10 cellular contexts compared by ENCODE assay signal in the genomic region with DNA sequence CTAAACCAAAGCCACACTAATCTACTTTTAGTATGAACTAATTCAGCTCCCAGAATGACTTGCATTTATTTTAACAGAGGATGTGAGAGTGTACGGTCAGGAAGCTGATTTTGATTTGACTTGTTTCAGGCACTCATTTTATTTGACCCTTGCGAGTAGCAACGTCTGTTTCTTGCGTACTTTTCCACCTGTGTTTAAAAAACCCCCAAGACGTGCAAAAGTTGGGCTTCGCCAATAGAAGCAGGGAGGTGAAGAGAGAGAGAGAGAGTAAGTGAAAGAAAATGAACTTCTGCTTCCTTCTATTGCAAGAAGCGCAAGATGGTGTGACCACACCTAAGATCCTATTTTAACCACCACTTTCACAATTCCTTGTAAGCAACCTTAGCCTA. TPM values are rescaled to one million over a fixed set of nuclear protein-coding genes. Genes with fewer than 3 reads are reported as not detected.
DNase-seq lines count a peak whose midpoint lies in the region; ATAC-seq and TF ChIP-seq lines count a peak whose summit lies in the region.
"Had no signal": no experiment of that assay in that cellular context is flagged by ENCODE, and none has a peak within 500 bp of the region (broad histone marks: within the 10 kb centered on the region; RNA-seq: fewer than 3 reads in every experiment).

No MANE protein-coding gene starts in this region.

- intact Hi-C loops in posterior vena cava (cut with DNase I): no loop called here
- intact Hi-C loops in breast epithelium (cut with DNase I; ENCODE audit: low total_unique reads): no loop called here

- TF ChIP-seq CTCF in breast epithelium (IDR thresholded peaks at IDR 0.05): no peak

- no peak overlapping the region for H3K27ac ChIP-seq in breast epithelium

- no peak overlapping the region for H3K4me3 ChIP-seq in breast epithelium

- peak; percentile 49 for ATAC-seq in GM18508 (IDR thresholded peaks at IDR 0.05; ENCODE audit: insufficient read depth, unreplicated experiment)
- ATAC-seq in GM21619 (IDR thresholded peaks at IDR 0.05; ENCODE audit: unreplicated experiment): peak; percentile 48
- ATAC-seq in HG03571 (IDR thresholded peaks at IDR 0.05; ENCODE audit: unreplicated experiment): peak; percentile 49

- H3K36me3 ChIP-seq in breast epithelium: no peaks in the 10 kb centered on the region

- TF ChIP-seq POLR2A in breast epithelium (IDR thresholded peaks at IDR 0.05): no peak

- peaks cover 0 to 6% of the 10 kb centered on the region in 2 donors for H3K9me3 ChIP-seq in breast epithelium

- no peaks in the 10 kb centered on the region for H3K27me3 ChIP-seq in breast epithelium

- DNase-seq in islet precursor cell (peak; percentile 29), NCI-H2081 treated with DMSO at 0.1 percent for 48 hours (lab: John Stamatoyannopoulos, UW) (no peak), posterior vena cava (ENCODE audit: low spot score) (no peak), breast epithelium (ENCODE audit: low spot score in 2 of 2) (no peak)
- DNase-seq in stimulated activated CD4-positive, alpha-beta T cell treated with anti-CD3 and anti-CD28 coated beads, Interleukin-12 subunit alpha, Interleukin-12 subunit beta, amount 100 ng/mL, for 4 hours: no peak
- DNase-seq: left cardiac atrium had no signal

- H3K4me1 ChIP-seq in breast epithelium: no peaks in the 10 kb centered on the region

RNA-seq across cellular contexts. Expression of a gene that starts 6.7 kb away (rescaled TPM):
- 10 to 100 TPM; 26.8 to 27.0 TPM for total RNA-seq in posterior vena cava
- 10 to 100 TPM; 38.6 to 64.7 (median 41.0) TPM for total RNA-seq in breast epithelium

RNA-seq across cellular contexts. Expression of a gene that starts 22.8 kb away (rescaled TPM):
- total RNA-seq in posterior vena cava (1 to 10 TPM in 1 of 2 donors, under 1 TPM in 1; 0.67 to 1.9 TPM), breast epithelium (under 1 TPM; 0.16 to 0.73 (median 0.33) TPM)
- total RNA-seq: bronchial epithelial cell had no signal
